Comparison of ENCODE assay signal across 8 cellular contexts in genomic region chr3:174440350-174440716, GRCh38.
DNase-seq lines count a peak whose midpoint lies in the region; ATAC-seq and TF ChIP-seq lines count a peak whose summit lies in the region.

No MANE protein-coding gene starts in this region.

- no peaks in the 10 kb centered on the region for H3K36me3 ChIP-seq in DOHH2 (ENCODE audit: control insufficient read depth, low read length)

- H3K4me1 ChIP-seq in DOHH2 (ENCODE audit: control insufficient read depth, low read length) = peaks cover 13% of the 10 kb centered on the region

- no peak overlapping the region for H3K27ac ChIP-seq in DOHH2 (ENCODE audit: low read depth, low read length)

- H4K20me1 ChIP-seq in DOHH2 (ENCODE audit: control insufficient read depth, insufficient read depth, low read depth, low read length) = no peaks in the 10 kb centered on the region

- H3K4me1 Mint-ChIP-seq in activated naive CD8-positive, alpha-beta T cell treated with anti-CD3 and anti-CD28 coated beads, Interleukin-2, amount 10 ng/mL, durations not matched to agents 7 days and 5 days = peaks cover 13% of the 10 kb centered on the region
- H3K4me1 Mint-ChIP-seq in stimulated activated naive CD8-positive, alpha-beta T cell treated with anti-CD3 and anti-CD28 coated beads, Interleukin-15, amount 100 ng/mL, for 72 hours = peaks cover 16% of the 10 kb centered on the region

- peak overlapping the region; percentile 59 for H3K4me3 Mint-ChIP-seq in activated naive CD8-positive, alpha-beta T cell treated with anti-CD3 and anti-CD28 coated beads, Interleukin-2, amount 10 ng/mL, durations not matched to agents 7 days and 5 days
- peak overlapping the region; percentile 52 to 59 for H3K4me3 Mint-ChIP-seq in stimulated activated naive CD8-positive, alpha-beta T cell treated with anti-CD3 and anti-CD28 coated beads, Interleukin-15, amount 100 ng/mL, for 72 hours

- H3K9me3 Mint-ChIP-seq in activated naive CD8-positive, alpha-beta T cell treated with anti-CD3 and anti-CD28 coated beads, Interleukin-2, amount 10 ng/mL, durations not matched to agents 7 days and 5 days = no peaks in the 10 kb centered on the region
- no peaks in the 10 kb centered on the region for H3K9me3 Mint-ChIP-seq in stimulated activated naive CD8-positive, alpha-beta T cell treated with anti-CD3 and anti-CD28 coated beads, Interleukin-15, amount 100 ng/mL, for 72 hours

- peaks cover 13% of the 10 kb centered on the region for H3K27me3 Mint-ChIP-seq in activated naive CD8-positive, alpha-beta T cell treated with anti-CD3 and anti-CD28 coated beads, Interleukin-2, amount 10 ng/mL, durations not matched to agents 7 days and 5 days
- peaks cover 10% of the 10 kb centered on the region for H3K27me3 Mint-ChIP-seq in stimulated activated naive CD8-positive, alpha-beta T cell treated with anti-CD3 and anti-CD28 coated beads, Interleukin-15, amount 100 ng/mL, for 72 hours

- no peak for TF ChIP-seq CTCF in DOHH2 (IDR thresholded peaks at IDR 0.05; ENCODE audit: low read depth, low read length, poor library complexity, severe bottlenecking)

- POLR2A ChIA-PET in activated naive CD8-positive, alpha-beta T cell treated with anti-CD3 and anti-CD28 coated beads, Interleukin-2, amount 10 ng/mL, durations not matched to agents 7 days and 5 days (lab: Charles Lee) = no interaction called here

- H3K4me3 ChIP-seq in DOHH2 (ENCODE audit: low read length) (peak overlapping the region; percentile 77), iPS-11a (ENCODE audit: low read depth, low read length) (peak overlapping the region; percentile 70)

- no peaks in the 10 kb centered on the region for H3F3A ChIP-seq in DOHH2 (ENCODE audit: control insufficient read depth, insufficient read depth)

- H3K27ac Mint-ChIP-seq in activated naive CD8-positive, alpha-beta T cell treated with anti-CD3 and anti-CD28 coated beads, Interleukin-2, amount 10 ng/mL, durations not matched to agents 7 days and 5 days = no peak overlapping the region
- H3K27ac Mint-ChIP-seq in stimulated activated naive CD8-positive, alpha-beta T cell treated with anti-CD3 and anti-CD28 coated beads, Interleukin-15, amount 100 ng/mL, for 72 hours = no peak overlapping the region

- peak overlapping the region; percentile 83 for H3K4me2 ChIP-seq in DOHH2 (ENCODE audit: low read length)

- H3K9me2 ChIP-seq in DOHH2 (replicated peaks; ENCODE audit: control insufficient read depth, low read length) = no peaks in the 10 kb centered on the region

- no peak for ATAC-seq in activated naive CD8-positive, alpha-beta T cell treated with anti-CD3 and anti-CD28 coated beads, Interleukin-2, amount 10 ng/mL, durations not matched to agents 7 days and 5 days (ENCODE audit: low read depth)
- ATAC-seq in stimulated activated naive CD8-positive, alpha-beta T cell treated with anti-CD3 and anti-CD28 coated beads, Interleukin-15, amount 100 ng/mL, for 72 hours = no peak
- ATAC-seq in left lobe of liver = no peak

- H3K36me3 Mint-ChIP-seq in activated naive CD8-positive, alpha-beta T cell treated with anti-CD3 and anti-CD28 coated beads, Interleukin-2, amount 10 ng/mL, durations not matched to agents 7 days and 5 days = no peaks in the 10 kb centered on the region

- H3K79me2 ChIP-seq in DOHH2 (ENCODE audit: control insufficient read depth, low read length) = no peaks in the 10 kb centered on the region

- DNase-seq in NCI-H1417 treated with DMSO at 0.1 percent for 48 hours (lab: John Stamatoyannopoulos, UW) = peak; percentile 68
- no peak for DNase-seq in activated naive CD8-positive, alpha-beta T cell treated with anti-CD3 and anti-CD28 coated beads, Interleukin-2, amount 10 ng/mL, durations not matched to agents 7 days and 5 days
- DNase-seq in stimulated activated naive CD8-positive, alpha-beta T cell treated with anti-CD3 and anti-CD28 coated beads, Interleukin-15, amount 100 ng/mL, for 72 hours = no peak
- DNase-seq in left lobe of liver (ENCODE audit: low spot score) = no peak
- DNase-seq in SIG-M5 treated with dmso at 0.1 percent for 504 hours (lab: John Stamatoyannopoulos, UW; ENCODE audit: unreplicated experiment) = no peak
- no peak for DNase-seq in NCI-H1048 (lab: John Stamatoyannopoulos, UW)

- H3K9me3 ChIP-seq in DOHH2 (ENCODE audit: control insufficient read depth, insufficient read depth, low read length) = no peaks in the 10 kb centered on the region

- H3K27me3 ChIP-seq in DOHH2 (ENCODE audit: control insufficient read depth, low read length) = peaks cover 15% of the 10 kb centered on the region
